In genomic region chr19:11196406-11197287, GRCh38 we compare ENCODE assay signal across 8 cellular contexts. TPM values are rescaled to one million over a fixed set of nuclear protein-coding genes. Genes with fewer than 3 reads are reported as not detected.
A peak's percentile ranks its signal among the peaks of the same experiment; 100 is the strongest.
DNase-seq lines count a peak whose midpoint lies in the region; ATAC-seq and TF ChIP-seq lines count a peak whose summit lies in the region.

No MANE protein-coding gene starts in this region.

- WGBS in gastroesophageal sphincter (ENCODE audit: low coverage in 1 of 2), 2 donors, result 8 to 14% methylated on average over 9 to 11 of the region's 47 CpGs

- peak overlapping the region; percentile 76 to 86 for H3K4me3 ChIP-seq in gastroesophageal sphincter

- POLR2A ChIA-PET in WTC11 (lab: Charles Lee), result no interaction called here

- ATAC-seq in WTC11 (peak; percentile 59), gastroesophageal sphincter (peak; percentile 20), HG02798 (IDR thresholded peaks at IDR 0.05; ENCODE audit: poor library complexity, unreplicated experiment) (no peak), GM21576 (IDR thresholded peaks at IDR 0.05; ENCODE audit: unreplicated experiment) (no peak)

- H3K4me1 ChIP-seq in gastroesophageal sphincter, result peaks cover 0 to 75% (median 30%) of the 10 kb centered on the region in 3 donors

- H3K27ac ChIP-seq in gastroesophageal sphincter, result peak overlapping the region; percentile 80 to 99 (median 96)

- no peaks in the 10 kb centered on the region for H3K36me3 Mint-ChIP-seq in activated naive CD4-positive, alpha-beta T cell treated with anti-CD3 and anti-CD28 coated beads, Interleukin-2, amount 10 ng/mL, durations not matched to agents 7 days and 5 days
- H3K36me3 Mint-ChIP-seq in WTC11 (peaks cover 6% of the 10 kb centered on the region), osteocyte (ENCODE audit: unreplicated experiment) (peaks cover 11% of the 10 kb centered on the region)

- TF ChIP-seq POLR2A in gastroesophageal sphincter (IDR thresholded peaks at IDR 0.05), result no peak

- peaks cover 21% of the 10 kb centered on the region for H3K4me1 Mint-ChIP-seq in activated naive CD4-positive, alpha-beta T cell treated with anti-CD3 and anti-CD28 coated beads, Interleukin-2, amount 10 ng/mL, durations not matched to agents 7 days and 5 days
- H3K4me1 Mint-ChIP-seq in WTC11, result peaks cover 10% of the 10 kb centered on the region
- peaks cover 46% of the 10 kb centered on the region for H3K4me1 Mint-ChIP-seq in osteocyte (ENCODE audit: unreplicated experiment)

- no peak for TF ChIP-seq EP300 in gastroesophageal sphincter (IDR thresholded peaks at IDR 0.05)

- peaks cover 0 to 60% of the 10 kb centered on the region in 2 donors for H3K36me3 ChIP-seq in gastroesophageal sphincter

- DNase-seq in activated naive CD4-positive, alpha-beta T cell treated with anti-CD3 and anti-CD28 coated beads, Interleukin-2, amount 10 ng/mL, durations not matched to agents 7 days and 5 days, result peak; percentile 36
- no peak for DNase-seq in activated naive CD4-positive, alpha-beta T cell treated with anti-CD3 and anti-CD28 coated beads, Interleukin-2, amount 50 U/mL, for 16 hours
- DNase-seq in WTC11 (ENCODE audit: low spot score), result peak; percentile 56
- no peak for DNase-seq in osteocyte (ENCODE audit: extremely low spot score, unreplicated experiment)
- no peak for DNase-seq in stimulated activated CD4-positive, alpha-beta T cell treated with anti-CD3 and anti-CD28 coated beads, Interleukin-4, amount 100 ng/mL, for 24 hours

- no peaks in the 10 kb centered on the region for H3K9me3 Mint-ChIP-seq in activated naive CD4-positive, alpha-beta T cell treated with anti-CD3 and anti-CD28 coated beads, Interleukin-2, amount 10 ng/mL, durations not matched to agents 7 days and 5 days
- H3K9me3 Mint-ChIP-seq in WTC11 (no peaks in the 10 kb centered on the region), osteocyte (ENCODE audit: unreplicated experiment) (no peaks in the 10 kb centered on the region)

- H3K4me3 Mint-ChIP-seq in activated naive CD4-positive, alpha-beta T cell treated with anti-CD3 and anti-CD28 coated beads, Interleukin-2, amount 10 ng/mL, durations not matched to agents 7 days and 5 days, result peak overlapping the region; percentile 71
- H3K4me3 Mint-ChIP-seq in WTC11 (peak overlapping the region; percentile 80), osteocyte (ENCODE audit: unreplicated experiment) (peak overlapping the region; percentile 89)

- CTCF ChIA-PET in activated naive CD4-positive, alpha-beta T cell treated with anti-CD3 and anti-CD28 coated beads, Interleukin-2, amount 10 ng/mL, durations not matched to agents 7 days and 5 days (lab: Charles Lee), result no interaction called here
- CTCF ChIA-PET in WTC11 (lab: Charles Lee), result interaction anchor here (0.7 to 1.0 kb wide), 2 partner anchors 33 to 68 kb away, joined by 3 read pairs; no protein-coding TSS in a partner anchor

- H3K9me3 ChIP-seq in gastroesophageal sphincter, result no peaks in the 10 kb centered on the region

- H3K27me3 ChIP-seq in gastroesophageal sphincter, result no peaks in the 10 kb centered on the region

- peaks cover 49% of the 10 kb centered on the region for H3K27me3 Mint-ChIP-seq in activated naive CD4-positive, alpha-beta T cell treated with anti-CD3 and anti-CD28 coated beads, Interleukin-2, amount 10 ng/mL, durations not matched to agents 7 days and 5 days
- H3K27me3 Mint-ChIP-seq in WTC11 (ENCODE audit: low read depth) (no peaks in the 10 kb centered on the region), osteocyte (ENCODE audit: unreplicated experiment) (no peaks in the 10 kb centered on the region)

- TF ChIP-seq CTCF in WTC11 (IDR thresholded peaks at IDR 0.05) (no peak), gastroesophageal sphincter (IDR thresholded peaks at IDR 0.05) (no peak), osteocyte (IDR thresholded peaks at IDR 0.05) (no peak)

- H3K27ac Mint-ChIP-seq in activated naive CD4-positive, alpha-beta T cell treated with anti-CD3 and anti-CD28 coated beads, Interleukin-2, amount 10 ng/mL, durations not matched to agents 7 days and 5 days, result peak overlapping the region; percentile 16
- H3K27ac Mint-ChIP-seq in WTC11 (no peak overlapping the region), osteocyte (ENCODE audit: unreplicated experiment) (peak overlapping the region; percentile 76)

TF ChIP-seq in WTC11, 78 proteins besides CTCF, POLR2A, EP300 and RAD21:
- 0 out of 2 replicates have a peak, but pooled peaks have one; percentile 44 for TF ChIP-seq GTF2I (CRISPR knock-in tag; conservative IDR thresholded peaks at IDR 0.05)
- no peak for TF ChIP-seq PRDM15 (CRISPR knock-in tag; IDR thresholded peaks at IDR 0.05)
- 0 out of 2 replicates have a peak, but pooled peaks have one; percentile 14 for TF ChIP-seq CBFB (CRISPR knock-in tag; IDR thresholded peaks at IDR 0.05; ENCODE audit: low read depth)
- TF ChIP-seq E2F1 (CRISPR knock-in tag; IDR thresholded peaks at IDR 0.05), result no peak

RNA-seq across cellular contexts. Expression of gene KANK2, which starts 0.7 kb away (rescaled TPM):
- total RNA-seq in WTC11 (2021) (31.8 to 35.1 TPM (median 33.2 TPM) in 3 replicates), gastroesophageal sphincter (1,000 to 10,000 TPM in 3 of 4 donors, 100 to 1,000 TPM in 1; 913 to 1,808 (median 1,065) TPM), osteocyte (386 and 387 TPM in 2 replicates)

RNA-seq across cellular contexts. Expression of gene SPC24, which starts 41.1 kb away (rescaled TPM):
- total RNA-seq in WTC11 (2021), result 52.0 to 62.2 TPM (median 58.3 TPM) in 3 replicates
- 1 to 10 TPM; 4.2 to 6.8 (median 5.7) TPM for total RNA-seq in gastroesophageal sphincter
- 11.9 and 13.5 TPM in 2 replicates for total RNA-seq in osteocyte

RNA-seq across cellular contexts. Expression of gene ANGPTL8, which starts 42.8 kb away (rescaled TPM):
- 0.30 TPM in 1 of 3 replicates, not detected in the others for total RNA-seq in WTC11 (2021)
- total RNA-seq in gastroesophageal sphincter, result 1 to 10 TPM in 1 of 4 donors, not detected in 3; 2.0 TPM
- total RNA-seq in osteocyte, result not detected in 2 replicates

Comparison
In these comparisons a context has a peak if more than half of its experiments do, and no peak if none do; other contexts are left out.
1. DNase-seq: peak in activated naive CD4-positive, alpha-beta T cell treated with anti-CD3 and anti-CD28 coated beads, Interleukin-2, amount 10 ng/mL, durations not matched to agents 7 days and 5 days (single experiment) and WTC11 (single experiment); none in activated naive CD4-positive, alpha-beta T cell treated with anti-CD3 and anti-CD28 coated beads, Interleukin-2, amount 50 U/mL, for 16 hours (single experiment), osteocyte (single experiment) and stimulated activated CD4-positive, alpha-beta T cell treated with anti-CD3 and anti-CD28 coated beads, Interleukin-4, amount 100 ng/mL, for 24 hours (single experiment).
2. ATAC-seq: peak in WTC11 (single experiment) and gastroesophageal sphincter (single experiment); none in HG02798 (single experiment) and GM21576 (single experiment).
3. RNA of gene KANK2, which starts 0.7 kb away (total RNA-seq): 913 to 1,808 TPM in gastroesophageal sphincter and 386 to 387 TPM in osteocyte; 31.8 to 35.1 TPM in WTC11; every median in the first group is over 10 times any median in the second.
4. Peak in every context shown above with its lines, with median percentiles within 50 percentile points of each other: H3K4me3 Mint-ChIP-seq.